Comparison of ENCODE assay signal across 27 cellular contexts in genomic region chr2:217751192-217751591, GRCh38.
"Had no signal": no experiment of that assay in that cellular context is flagged by ENCODE, and none has a peak within 500 bp of the region (broad histone marks: within the 10 kb centered on the region; RNA-seq: fewer than 3 reads in every experiment).

No MANE protein-coding gene starts in this region.

- H3K36me3 Mint-ChIP-seq: activated naive CD4-positive, alpha-beta T cell treated with anti-CD3 and anti-CD28 coated beads, Interleukin-2, amount 50 U/mL, for 24 hours; activated naive CD8-positive, alpha-beta T cell treated with anti-CD3 and anti-CD28 coated beads, Interleukin-2, amount 10 ng/mL, durations not matched to agents 7 days and 5 days had no signal

- H3K4me3 Mint-ChIP-seq: activated CD4-positive, alpha-beta T cell treated with anti-CD3 and anti-CD28 coated beads, Interleukin-2, amount 10 ng/mL, durations not matched to agents 7 days and 5 days; activated naive CD4-positive, alpha-beta T cell treated with anti-CD3 and anti-CD28 coated beads, Interleukin-2, amount 50 U/mL, for 24 hours; activated naive CD8-positive, alpha-beta T cell treated with anti-CD3 and anti-CD28 coated beads, Interleukin-2, amount 10 ng/mL, durations not matched to agents 7 days and 5 days; activated T-cell treated with anti-CD3 and anti-CD28 coated beads, Interleukin-2, amount 50 U/mL, for 24 hours; T-helper 1 cell treated with Interleukin-12 subunit alpha and Interleukin-12 subunit beta and Interleukin-4 antibody, amounts not matched to agents 30 μg/mL and 1 μg/mL, for 36 hours; T-helper 2 cell treated with Interferon-gamma antibody and Interleukin-4, amounts not matched to agents 5 μg/mL and 100 μg/mL, for 36 hours had no signal

- ATAC-seq: body of pancreas, K562, PC-3 had no signal

- H3K4me3 ChIP-seq: body of pancreas, breast epithelium, K562, Peyer's patch, SJSA1 had no signal

- DNase-seq: activated CD4-positive, alpha-beta T cell treated with anti-CD3 and anti-CD28 coated beads, Interleukin-2, amount 10 ng/mL, durations not matched to agents 7 days and 5 days; activated CD4-positive, alpha-beta T cell treated with anti-CD3 and anti-CD28 coated beads, Interleukin-2, amount 50 U/mL, for 48 hours; activated gamma-delta T cell; activated naive CD4-positive, alpha-beta T cell treated with Interleukin-2 at 50 U/mL for 16 hours; activated naive CD8-positive, alpha-beta T cell treated with anti-CD3 and anti-CD28 coated beads, Interleukin-2, amount 10 ng/mL, durations not matched to agents 7 days and 5 days; activated T-cell treated with anti-CD3 and anti-CD28 coated beads, Interleukin-2, amount 50 U/mL, for 24 hours; amygdala; body of pancreas; NCI-H1092 treated with DMSO at 0.1 percent for 48 hours; NCI-H1417 treated with DMSO at 0.1 percent for 48 hours; NCI-H187 treated with DMSO at 0.1 percent for 48 hours; NCI-H2081; NCI-H226; NCI-H446 treated with DMSO at 0.1 percent for 48 hours; NCI-H524; PC-3; Peyer's patch; RPMI8226; SHP77 treated with DMSO at 0.1 percent for 48 hours; SK-N-SH had no signal

- H3K36me3 ChIP-seq: breast epithelium, Peyer's patch, SJSA1 had no signal

- H3K9ac ChIP-seq: SK-N-SH had no signal

- H3K27me3 Mint-ChIP-seq: activated CD4-positive, alpha-beta T cell treated with anti-CD3 and anti-CD28 coated beads, Interleukin-2, amount 10 ng/mL, durations not matched to agents 7 days and 5 days; activated naive CD4-positive, alpha-beta T cell treated with anti-CD3 and anti-CD28 coated beads, Interleukin-2, amount 50 U/mL, for 24 hours; activated naive CD8-positive, alpha-beta T cell treated with anti-CD3 and anti-CD28 coated beads, Interleukin-2, amount 10 ng/mL, durations not matched to agents 7 days and 5 days; activated T-cell treated with anti-CD3 and anti-CD28 coated beads, Interleukin-2, amount 50 U/mL, for 24 hours had no signal

- H3K27ac ChIP-seq: body of pancreas, breast epithelium, Peyer's patch, SJSA1 had no signal

- H3K27me3 ChIP-seq: body of pancreas, breast epithelium, Peyer's patch, SJSA1 had no signal

- H3K4me2 ChIP-seq: SK-N-SH had no signal

- H3K27ac Mint-ChIP-seq: activated CD4-positive, alpha-beta T cell treated with anti-CD3 and anti-CD28 coated beads, Interleukin-2, amount 10 ng/mL, durations not matched to agents 7 days and 5 days; activated naive CD4-positive, alpha-beta T cell treated with anti-CD3 and anti-CD28 coated beads, Interleukin-2, amount 50 U/mL, for 24 hours; activated naive CD8-positive, alpha-beta T cell treated with anti-CD3 and anti-CD28 coated beads, Interleukin-2, amount 10 ng/mL, durations not matched to agents 7 days and 5 days; activated T-cell treated with anti-CD3 and anti-CD28 coated beads, Interleukin-2, amount 50 U/mL, for 24 hours; activated T-helper 2 cell treated with anti-CD3 and anti-CD28 coated beads, Interferon-gamma antibody, Interleukin-2, Interleukin-4, amounts not matched to agents 10 μg/mL and 5 μg/mL and 100 μg/mL, durations not matched to agents 14 hours and 24 hours and 36 hours; T-helper 1 cell treated with Interleukin-12 subunit alpha and Interleukin-12 subunit beta and Interleukin-4 antibody, amounts not matched to agents 30 μg/mL and 1 μg/mL, for 36 hours; T-helper 2 cell treated with Interferon-gamma antibody and Interleukin-4, amounts not matched to agents 5 μg/mL and 100 μg/mL, for 36 hours had no signal

- H3K9me3 Mint-ChIP-seq: activated CD4-positive, alpha-beta T cell treated with anti-CD3 and anti-CD28 coated beads, Interleukin-2, amount 10 ng/mL, durations not matched to agents 7 days and 5 days; activated naive CD4-positive, alpha-beta T cell treated with anti-CD3 and anti-CD28 coated beads, Interleukin-2, amount 50 U/mL, for 24 hours; activated naive CD8-positive, alpha-beta T cell treated with anti-CD3 and anti-CD28 coated beads, Interleukin-2, amount 10 ng/mL, durations not matched to agents 7 days and 5 days; activated T-cell treated with anti-CD3 and anti-CD28 coated beads, Interleukin-2, amount 50 U/mL, for 24 hours; activated T-helper 2 cell treated with anti-CD3 and anti-CD28 coated beads, Interferon-gamma antibody, Interleukin-2, Interleukin-4, amounts not matched to agents 10 μg/mL and 5 μg/mL and 100 μg/mL, durations not matched to agents 14 hours and 24 hours and 36 hours; T-helper 1 cell treated with Interleukin-12 subunit alpha and Interleukin-12 subunit beta and Interleukin-4 antibody, amounts not matched to agents 30 μg/mL and 1 μg/mL, for 36 hours; T-helper 2 cell treated with Interferon-gamma antibody and Interleukin-4, amounts not matched to agents 5 μg/mL and 100 μg/mL, for 36 hours had no signal

- H3K9me3 ChIP-seq: body of pancreas, breast epithelium, Peyer's patch, SJSA1, SK-N-SH had no signal

- H3K4me1 ChIP-seq: body of pancreas, breast epithelium, Peyer's patch, SJSA1 had no signal
